In the genomic region with DNA sequence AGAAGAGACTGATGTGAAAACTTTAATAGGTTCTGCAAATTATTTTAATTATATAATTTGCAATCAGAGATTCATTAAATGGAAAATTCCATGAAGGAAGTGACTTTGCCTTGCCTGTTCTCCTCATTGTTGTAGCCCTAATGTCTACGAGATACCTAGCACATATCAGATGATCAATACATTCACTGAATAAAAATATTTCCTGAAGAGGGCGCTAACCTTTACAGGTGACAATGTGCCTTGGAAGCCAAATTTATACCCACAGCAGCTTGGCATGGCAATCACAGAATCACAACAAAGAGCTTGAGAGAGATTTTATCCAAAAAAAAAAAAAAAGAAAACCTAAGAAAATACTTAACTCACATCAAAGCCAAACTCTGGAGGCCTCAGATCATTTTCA, we compare ENCODE assay signal across 1 cellular context.
TF ChIP-seq lines count a peak whose summit lies in the region.

No MANE protein-coding gene starts in this region.

TF ChIP-seq in GM12878, 131 proteins besides CTCF, POLR2A, EP300 and RAD21:
- no peak for TF ChIP-seq ESRRA (IDR thresholded peaks at IDR 0.05; ENCODE audit: low read length)
- peak; percentile 61; the same call in 1 of the 2 replicates for TF ChIP-seq SMC3 (IDR thresholded peaks at IDR 0.05; ENCODE audit: borderline replicate concordance, low read length)
- TF ChIP-seq CUX1 (IDR thresholded peaks at IDR 0.05; ENCODE audit: insufficient replicate concordance, low read depth, low read length): peak; percentile 70
